ENCODE assay signal across 8 cellular contexts in genomic region chr3:112293368-112294321, GRCh38. TPM values are rescaled to one million over a fixed set of nuclear protein-coding genes. Genes with fewer than 3 reads are reported as not detected.
DNase-seq lines count a peak whose midpoint lies in the region; ATAC-seq and TF ChIP-seq lines count a peak whose summit lies in the region.

Gene SLC9C1, minus strand, starts transcription at chr3:112294216. Its CDS starts 7,425 bp downstream, at chr3:112286791.

- no peaks in the 10 kb centered on the region for H3K9me2 ChIP-seq in OCI-LY1 (ENCODE audit: low read depth, low read length)

- H3K9ac ChIP-seq in OCI-LY1 (ENCODE audit: low read length) (peak within 1 kb of the TSS; percentile 49), parathyroid adenoma (no peak within 1 kb of the TSS)

- peak; percentile 7 to 73 (median 45) for DNase-seq in CD4-positive, CD25-positive, alpha-beta regulatory T cell
- peak; percentile 80 for DNase-seq in HT1080 (ENCODE audit: low read depth)
- DNase-seq in heart right ventricle = peak in 1 of 2 donors; percentile 72

- intact Hi-C loops in heart right ventricle (cut with DNase I) = loop anchor here in 8 of 10 donors (1.0 to 10.0 kb wide), 8 partner anchors 179 to 239 kb away; no protein-coding TSS in a partner anchor

- peak within 1 kb of the TSS in 2 of 4 donors; percentile 42 to 67 for H3K4me3 Mint-ChIP-seq in CD4-positive, CD25-positive, alpha-beta regulatory T cell

- H3K4me2 ChIP-seq in OCI-LY1 (ENCODE audit: low read length) (peak within 1 kb of the TSS; percentile 49), parathyroid adenoma (ENCODE audit: low read length) (peak within 1 kb of the TSS; percentile 90)

- H2AFZ ChIP-seq in OCI-LY1 (ENCODE audit: low read length) (peak within 1 kb of the TSS; percentile 48), parathyroid adenoma (peak within 1 kb of the TSS; percentile 87)

- peaks cover 7% of the 10 kb centered on the region for H3K27me3 Mint-ChIP-seq in CD4-positive, CD25-positive, alpha-beta regulatory T cell

- no peaks in the 10 kb centered on the region for H3K9me3 ChIP-seq in CD4-positive, CD25-positive, alpha-beta regulatory T cell (ENCODE audit: control insufficient read depth in 2 of 2, low read length in 2 of 2)
- no peaks in the 10 kb centered on the region for H3K9me3 ChIP-seq in OCI-LY1 (ENCODE audit: low read length)
- H3K9me3 ChIP-seq in heart right ventricle = no peaks in the 10 kb centered on the region
- no peaks in the 10 kb centered on the region for H3K9me3 ChIP-seq in parathyroid adenoma (ENCODE audit: control insufficient read depth, low read length)

- no peaks in the 10 kb centered on the region; the same call in 1 of the 2 replicates for H3F3A ChIP-seq in OCI-LY1 (ENCODE audit: insufficient read depth, low read length)

- no peaks in the 10 kb centered on the region for H3K36me3 ChIP-seq in CD4-positive, CD25-positive, alpha-beta regulatory T cell (ENCODE audit: control insufficient read depth, insufficient read depth, low read length)
- H3K36me3 ChIP-seq in OCI-LY1 (ENCODE audit: insufficient read depth, low read length) (no peaks in the 10 kb centered on the region), heart right ventricle (no peaks in the 10 kb centered on the region), parathyroid adenoma (ENCODE audit: control insufficient read depth, insufficient read depth, low read length) (no peaks in the 10 kb centered on the region)

- no peaks in the 10 kb centered on the region for H3K27me3 ChIP-seq in CD4-positive, CD25-positive, alpha-beta regulatory T cell (ENCODE audit: control insufficient read depth, insufficient read depth, low read length)
- H3K27me3 ChIP-seq in OCI-LY1 (ENCODE audit: insufficient read depth, low read length) = no peaks in the 10 kb centered on the region
- H3K27me3 ChIP-seq in heart right ventricle = no peaks in the 10 kb centered on the region
- H3K27me3 ChIP-seq in parathyroid adenoma (ENCODE audit: control insufficient read depth, insufficient read depth, low read length) = no peaks in the 10 kb centered on the region

- H3K4me3 ChIP-seq in CD4-positive, CD25-positive, alpha-beta regulatory T cell (ENCODE audit: low read depth, low read length) = no peak within 1 kb of the TSS
- H3K4me3 ChIP-seq in OCI-LY1 (ENCODE audit: low read depth, low read length, poor library complexity, severe bottlenecking) (peak within 1 kb of the TSS; percentile 48), heart right ventricle (peak within 1 kb of the TSS; percentile 18 to 59 (median 50)), parathyroid adenoma (ENCODE audit: low read depth, low read length) (peak within 1 kb of the TSS; percentile 45)

- peak within 1 kb of the TSS in 2 of 3 donors; percentile 15 to 81 for H3K27ac Mint-ChIP-seq in CD4-positive, CD25-positive, alpha-beta regulatory T cell

- peak; percentile 56 to 64 for ATAC-seq in CD4-positive, CD25-positive, alpha-beta regulatory T cell (ENCODE audit: low read depth in 2 of 2)
- peak; percentile 63 for ATAC-seq in GM18907 (IDR thresholded peaks at IDR 0.05; ENCODE audit: unreplicated experiment)
- peak; percentile 71 to 95 (median 86) for ATAC-seq in heart right ventricle
- ATAC-seq in HG03469 (IDR thresholded peaks at IDR 0.05; ENCODE audit: unreplicated experiment) = no peak

- no peaks in the 10 kb centered on the region for H4K20me1 ChIP-seq in OCI-LY1 (ENCODE audit: insufficient read depth, low read length)

- peaks cover 0 to 1% (median 0%) of the 10 kb centered on the region in 7 donors for H3K9me3 Mint-ChIP-seq in CD4-positive, CD25-positive, alpha-beta regulatory T cell

- peaks cover 8 to 26% (median 19%) of the 10 kb centered on the region in 4 donors for H3K4me1 Mint-ChIP-seq in CD4-positive, CD25-positive, alpha-beta regulatory T cell

- 15% methylated on average over 15 of the region's 15 CpGs for WGBS in heart right ventricle, 2 donors

- no peak within 1 kb of the TSS for H3K27ac ChIP-seq in CD4-positive, CD25-positive, alpha-beta regulatory T cell (ENCODE audit: insufficient read depth, low read length, poor library complexity, severe bottlenecking)
- peak within 1 kb of the TSS; percentile 50 for H3K27ac ChIP-seq in OCI-LY1 (ENCODE audit: low read depth, low read length, poor library complexity, severe bottlenecking)
- peak within 1 kb of the TSS; percentile 13 for H3K27ac ChIP-seq in angular gyrus (ENCODE audit: low read depth, low read length)
- H3K27ac ChIP-seq in heart right ventricle = peak within 1 kb of the TSS; percentile 15 to 83 (median 64)
- H3K27ac ChIP-seq in parathyroid adenoma = peak within 1 kb of the TSS; percentile 37

- H3K36me3 Mint-ChIP-seq in CD4-positive, CD25-positive, alpha-beta regulatory T cell = no peaks in the 10 kb centered on the region

- no peaks in the 10 kb centered on the region for H3K79me2 ChIP-seq in OCI-LY1 (ENCODE audit: insufficient read depth, low read length)
- no peaks in the 10 kb centered on the region for H3K79me2 ChIP-seq in parathyroid adenoma

- TF ChIP-seq CTCF in OCI-LY1 (IDR thresholded peaks at IDR 0.05; ENCODE audit: low read length) = peak; percentile 77
- peak; percentile 32 to 79 (median 64) for TF ChIP-seq CTCF in heart right ventricle (IDR thresholded peaks at IDR 0.05)
- peak; percentile 58 for TF ChIP-seq CTCF in parathyroid adenoma (IDR thresholded peaks at IDR 0.05)

- peaks cover 11% of the 10 kb centered on the region for H3K4me1 ChIP-seq in CD4-positive, CD25-positive, alpha-beta regulatory T cell (ENCODE audit: control insufficient read depth, insufficient read depth, low read length, poor library complexity, severe bottlenecking)
- H3K4me1 ChIP-seq in OCI-LY1 (ENCODE audit: insufficient read depth, low read length, severe bottlenecking) = peaks cover 36% of the 10 kb centered on the region
- H3K4me1 ChIP-seq in heart right ventricle = peaks cover 0 to 23% (median 4%) of the 10 kb centered on the region in 9 donors
- H3K4me1 ChIP-seq in parathyroid adenoma = no peaks in the 10 kb centered on the region

RNA-seq across cellular contexts. Expression of gene SLC9C1, which starts in this region (rescaled TPM):
- not detected for total RNA-seq in CD4-positive, CD25-positive, alpha-beta regulatory T cell
- not detected for polyA plus RNA-seq in CD4-positive, CD25-positive, alpha-beta regulatory T cell
- total RNA-seq in HT1080 (2014; rRNA removed; shearing (Covaris generic)) = not detected in 2 replicates
- not detected in 2 replicates for polyA plus RNA-seq in HT1080 (2015; cell fraction: cytosol; rRNA removed)
- polyA plus RNA-seq in HT1080 (2015; cell fraction: nucleus; rRNA removed) = not detected in 2 replicates
- 1 to 10 TPM in 7 of 10 donors, under 1 TPM in 3; 0.80 to 2.2 (median 1.6) TPM for total RNA-seq in heart right ventricle
- under 1 TPM; 0.10 to 0.51 TPM for polyA plus RNA-seq in heart right ventricle

Comparison
In these comparisons a context has a peak if more than half of its experiments do, and no peak if none do; other contexts are left out.
1. Peak in DNase-seq and ATAC-seq in CD4-positive, CD25-positive, alpha-beta regulatory T cell; RNA of the gene not detected or under 1 TPM.
2. Peak in DNase-seq in HT1080; RNA of the gene not detected or under 1 TPM.